ENCODE assay signal across 23 cellular contexts in genomic region chr6:18752278-18753057, GRCh38.
DNase-seq lines count a peak whose midpoint lies in the region; TF ChIP-seq lines count a peak whose summit lies in the region.
"Had no signal": no experiment of that assay in that cellular context is flagged by ENCODE, and none has a peak within 500 bp of the region (broad histone marks: within the 10 kb centered on the region; RNA-seq: fewer than 3 reads in every experiment).

No MANE protein-coding gene starts in this region.

- TF ChIP-seq CTCF in breast epithelium (IDR thresholded peaks at IDR 0.05) (no peak), mammary epithelial cell (conservative IDR thresholded peaks at IDR 0.05 in 1 of 2, IDR thresholded peaks at IDR 0.05 in 1 of 2; ENCODE audit: extremely low read depth in 1 of 2, insufficient read depth in 1 of 2, low read depth in 1 of 2, low read length in 2 of 2) (no peak), smooth muscle cell (IDR thresholded peaks at IDR 0.05; ENCODE audit: borderline replicate concordance, insufficient read depth, poor library complexity, severe bottlenecking) (no peak)

- H3K4ac ChIP-seq in neuronal stem cell (ENCODE audit: low read length), result no peak overlapping the region

- H3K79me2 ChIP-seq in mammary epithelial cell (ENCODE audit: insufficient read depth, low read length) (no peaks in the 10 kb centered on the region), smooth muscle cell (ENCODE audit: low read depth) (no peaks in the 10 kb centered on the region)

- no peak overlapping the region for H2BK15ac ChIP-seq in neuronal stem cell (ENCODE audit: low read length)

- H3K4me3 ChIP-seq in breast epithelium (peak overlapping the region in 2 of 3 donors; percentile 8 to 33), mammary epithelial cell (replicated peaks in 1 of 3; ENCODE audit: insufficient read depth in 1 of 3, low read depth in 2 of 3, low read length in 3 of 3) (no peak overlapping the region), NT2/D1 (ENCODE audit: insufficient read length, low read depth) (no peak overlapping the region), iPS-18a (ENCODE audit: low read length) (peak overlapping the region; percentile 5), neuronal stem cell (ENCODE audit: low read length in 2 of 2) (no peak overlapping the region), smooth muscle cell (no peak overlapping the region)
- H3K4me3 ChIP-seq: K562, SK-N-MC had no signal

- no peaks in the 10 kb centered on the region for H3F3A ChIP-seq in smooth muscle cell (ENCODE audit: low read depth)

- no peak overlapping the region for H4K91ac ChIP-seq in neuronal stem cell (ENCODE audit: low read depth, low read length, poor library complexity)

- H3K9me3 ChIP-seq in breast epithelium (no peaks in the 10 kb centered on the region), mammary epithelial cell (replicated peaks; ENCODE audit: insufficient read depth, low read length) (no peaks in the 10 kb centered on the region), NT2/D1 (ENCODE audit: insufficient read depth, low read length) (no peaks in the 10 kb centered on the region), iPS-18a (ENCODE audit: control insufficient read depth, low read depth, low read length) (no peaks in the 10 kb centered on the region), neuronal stem cell (replicated peaks in 1 of 2; ENCODE audit: control insufficient read depth in 2 of 2, insufficient read depth in 1 of 2, low read depth in 1 of 2, low read length in 2 of 2) (no peaks in the 10 kb centered on the region), smooth muscle cell (replicated peaks; ENCODE audit: low read depth) (no peaks in the 10 kb centered on the region)

- H3K36me3 ChIP-seq in breast epithelium (no peaks in the 10 kb centered on the region), mammary epithelial cell (ENCODE audit: insufficient read depth, low read length) (no peaks in the 10 kb centered on the region), NT2/D1 (ENCODE audit: insufficient read depth, insufficient read length, low read length) (no peaks in the 10 kb centered on the region), iPS-18a (ENCODE audit: control insufficient read depth, low read depth, low read length) (no peaks in the 10 kb centered on the region), neuronal stem cell (replicated peaks in 1 of 2; ENCODE audit: control insufficient read depth in 2 of 2, insufficient read depth in 2 of 2, low read length in 2 of 2) (no peaks in the 10 kb centered on the region), smooth muscle cell (ENCODE audit: low read depth) (no peaks in the 10 kb centered on the region)

- intact Hi-C loops in breast epithelium (cut with DNase I; ENCODE audit: low total_unique reads), result loop anchor here (5.0 kb wide), 1 partner anchor 1305 kb away; no protein-coding TSS in a partner anchor
- intact Hi-C loops in mammary epithelial cell (cut with micrococcal nuclease), result no loop called here

- WGBS in mammary epithelial cell (ENCODE audit: low coverage, missing lambda C conversion rate), result 50% methylated on average over 5 of the region's 5 CpGs
- no CpG with 5 or more reads among the region's 5 CpGs for WGBS in neuronal stem cell (ENCODE audit: extremely low coverage in 2 of 2, insufficient read length in 2 of 2, insufficient replicate concordance in 1 of 2), 2 donors
- 31% methylated on average over 5 of the region's 5 CpGs for WGBS in smooth muscle cell (ENCODE audit: low lambda C conversion rate)

- BruUV-seq in mammary epithelial cell (replicated peaks; lab: Mats Ljungman, UMichigan), result no TSS peak

- H3K27ac ChIP-seq in breast epithelium, result peak overlapping the region; percentile 26 to 53
- H3K27ac ChIP-seq in mammary epithelial cell (ENCODE audit: insufficient read depth, low read depth, low read length), result no peak overlapping the region
- H3K27ac ChIP-seq in iPS-18a (ENCODE audit: low read length), result no peak overlapping the region
- H3K27ac ChIP-seq in neuronal stem cell (replicated peaks; ENCODE audit: low read length), result no peak overlapping the region
- no peak overlapping the region for H3K27ac ChIP-seq in smooth muscle cell (ENCODE audit: low read depth)
- H3K27ac ChIP-seq: 22Rv1, HL-60, SK-N-MC had no signal

- DNase-seq in breast epithelium (ENCODE audit: low spot score in 2 of 2), result no peak
- DNase-seq in mammary epithelial cell, result no peak
- peak; percentile 8 for DNase-seq in NT2/D1 (ENCODE audit: low read depth, low spot score)
- no peak for DNase-seq in neuronal stem cell (ENCODE audit: low spot score)
- no peak for DNase-seq in RPMI8226
- DNase-seq in activated gamma-delta T cell (lab: John Stamatoyannopoulos, UW), result no peak
- DNase-seq in smooth muscle cell (lab: John Stamatoyannopoulos, UW; ENCODE audit: unreplicated experiment), result no peak
- DNase-seq: Kasumi-1, NCI-H1092 treated with DMSO at 0.1 percent for 48 hours, NCI-H1436, NCI-H187, NCI-H2081 treated with DMSO at 0.1 percent for 48 hours, NCI-H2171, NCI-H226, NCI-H510A, NCI-H774, PC-3, Right ventricle myocardium superior had no signal

- H4K20me1 ChIP-seq in mammary epithelial cell (ENCODE audit: insufficient read depth, low read length), result no peaks in the 10 kb centered on the region
- H4K20me1 ChIP-seq in smooth muscle cell (ENCODE audit: low read depth), result no peaks in the 10 kb centered on the region

- in situ Hi-C loops in mammary epithelial cell (cut with MboI; ENCODE audit: low sequenced_read_pairs in 2 of 2), result no loop called here

- H2BK12ac ChIP-seq in neuronal stem cell (ENCODE audit: low read length), result no peak overlapping the region

- H3K23ac ChIP-seq in neuronal stem cell (ENCODE audit: low read depth, low read length, poor library complexity), result no peak overlapping the region

- dilution Hi-C loops in mammary epithelial cell (cut with HindIII; ENCODE audit: low sequenced_read_pairs), result no loop called here

- H3K4me2 ChIP-seq in mammary epithelial cell (ENCODE audit: insufficient read depth, low read depth, low read length) (no peak overlapping the region), neuronal stem cell (ENCODE audit: insufficient read depth, low read length, poor library complexity, severe bottlenecking) (no peak overlapping the region), smooth muscle cell (no peak overlapping the region)

- H2AK5ac ChIP-seq in neuronal stem cell (ENCODE audit: low read depth, low read length), result no peak overlapping the region

- H2BK120ac ChIP-seq in neuronal stem cell (ENCODE audit: low read depth, low read length), result no peak overlapping the region

- no peaks in the 10 kb centered on the region for H3K4me1 ChIP-seq in breast epithelium
- H3K4me1 ChIP-seq in mammary epithelial cell (ENCODE audit: insufficient read depth, low read length), result no peaks in the 10 kb centered on the region
- H3K4me1 ChIP-seq in NT2/D1 (ENCODE audit: insufficient read depth, insufficient read length), result no peaks in the 10 kb centered on the region
- peaks cover 31% of the 10 kb centered on the region for H3K4me1 ChIP-seq in iPS-18a (ENCODE audit: control insufficient read depth, low read depth, low read length)
- peaks cover 6 to 21% of the 10 kb centered on the region in 2 donors for H3K4me1 ChIP-seq in neuronal stem cell (ENCODE audit: control insufficient read depth in 2 of 2, insufficient read depth in 1 of 2, low read depth in 1 of 2, low read length in 2 of 2)
- H3K4me1 ChIP-seq in smooth muscle cell (ENCODE audit: low read depth), result peaks cover 18% of the 10 kb centered on the region

- H3K27me3 ChIP-seq in breast epithelium, result no peaks in the 10 kb centered on the region
- H3K27me3 ChIP-seq in mammary epithelial cell (ENCODE audit: insufficient read depth, low read length), result peaks cover 6% of the 10 kb centered on the region
- no peaks in the 10 kb centered on the region for H3K27me3 ChIP-seq in NT2/D1 (ENCODE audit: insufficient read depth, insufficient read length)
- H3K27me3 ChIP-seq in iPS-18a (ENCODE audit: control insufficient read depth, insufficient read depth, low read length), result no peaks in the 10 kb centered on the region
- no peaks in the 10 kb centered on the region for H3K27me3 ChIP-seq in neuronal stem cell (ENCODE audit: control insufficient read depth in 3 of 3, insufficient read depth in 3 of 3, low read depth in 1 of 3, low read length in 3 of 3)
- peaks cover 35% of the 10 kb centered on the region for H3K27me3 ChIP-seq in smooth muscle cell (ENCODE audit: low read depth)

- no peak overlapping the region for H4K8ac ChIP-seq in neuronal stem cell (ENCODE audit: low read depth, low read length)

- no peak for TF ChIP-seq POLR2A in breast epithelium (IDR thresholded peaks at IDR 0.05)

- H3K9ac ChIP-seq in mammary epithelial cell (ENCODE audit: insufficient read depth, low read length) (no peak overlapping the region), NT2/D1 (ENCODE audit: insufficient read length, low read depth) (no peak overlapping the region), iPS-18a (ENCODE audit: low read length) (no peak overlapping the region), neuronal stem cell (ENCODE audit: low read depth, low read length, poor library complexity) (no peak overlapping the region), smooth muscle cell (ENCODE audit: low read depth) (no peak overlapping the region)

- H3K18ac ChIP-seq in neuronal stem cell (ENCODE audit: low read length), result no peak overlapping the region

- no peaks in the 10 kb centered on the region for H3K79me1 ChIP-seq in neuronal stem cell (ENCODE audit: low read depth, low read length)

- CTCF ChIA-PET in mammary epithelial cell (lab: Charles Lee; ENCODE audit: low non-redundant PET), result interaction anchor here (0.6 kb wide), 1 partner anchor 224 kb away, joined by 5 read pairs; no protein-coding TSS in a partner anchor

- H2BK5ac ChIP-seq in neuronal stem cell (ENCODE audit: low read length), result no peak overlapping the region

- H2AFZ ChIP-seq in mammary epithelial cell (ENCODE audit: low read depth, low read length), result no peak overlapping the region
- H2AFZ ChIP-seq in neuronal stem cell (ENCODE audit: low read length), result peak overlapping the region; percentile 2
- H2AFZ ChIP-seq in smooth muscle cell (ENCODE audit: low read depth), result no peak overlapping the region

- H3K14ac ChIP-seq in neuronal stem cell (ENCODE audit: low read length), result no peak overlapping the region

Comparison
In these comparisons a context has a peak if more than half of its experiments do, and no peak if none do; other contexts are left out.
1. H3K27ac ChIP-seq: peak in breast epithelium (2 of 2); none in mammary epithelial cell (single experiment), iPS-18a (single experiment), neuronal stem cell (single experiment) and smooth muscle cell (single experiment).
2. H3K4me3 ChIP-seq: peak in breast epithelium (2 of 3) and iPS-18a (single experiment); none in mammary epithelial cell (0 of 3), NT2/D1 (single experiment), neuronal stem cell (0 of 2) and smooth muscle cell (single experiment).